ENCODE assay signal across 1 cellular context in the genomic region with DNA sequence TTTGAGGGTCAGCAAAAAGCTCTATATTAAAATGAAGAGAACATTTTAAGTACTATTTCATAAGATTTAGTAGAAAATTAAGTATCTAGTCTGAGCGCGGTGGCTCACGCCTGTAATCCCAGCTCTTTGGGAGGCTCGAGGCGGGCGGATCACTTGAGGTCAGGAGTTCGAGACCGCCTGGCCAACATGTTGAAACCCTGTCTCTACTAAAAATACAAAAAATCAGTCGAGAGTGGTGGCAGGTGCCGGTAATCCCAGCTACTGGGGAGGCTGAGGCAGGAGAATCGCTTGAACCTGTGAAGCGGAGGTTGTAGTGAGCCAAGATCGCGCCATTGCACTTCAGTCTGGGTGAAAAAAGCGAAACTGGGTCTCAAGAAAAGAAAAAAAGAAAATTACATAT.
TF ChIP-seq lines count a peak whose summit lies in the region.

No MANE protein-coding gene starts in this region.

TF ChIP-seq in HCT116, 20 proteins besides CTCF, POLR2A, EP300 and RAD21 (continued from another document):
- TF ChIP-seq FOSL1 (IDR thresholded peaks at IDR 0.05; ENCODE audit: low read depth), result no peak
